Comparison of ENCODE assay signal across 17 cellular contexts in the genomic region with DNA sequence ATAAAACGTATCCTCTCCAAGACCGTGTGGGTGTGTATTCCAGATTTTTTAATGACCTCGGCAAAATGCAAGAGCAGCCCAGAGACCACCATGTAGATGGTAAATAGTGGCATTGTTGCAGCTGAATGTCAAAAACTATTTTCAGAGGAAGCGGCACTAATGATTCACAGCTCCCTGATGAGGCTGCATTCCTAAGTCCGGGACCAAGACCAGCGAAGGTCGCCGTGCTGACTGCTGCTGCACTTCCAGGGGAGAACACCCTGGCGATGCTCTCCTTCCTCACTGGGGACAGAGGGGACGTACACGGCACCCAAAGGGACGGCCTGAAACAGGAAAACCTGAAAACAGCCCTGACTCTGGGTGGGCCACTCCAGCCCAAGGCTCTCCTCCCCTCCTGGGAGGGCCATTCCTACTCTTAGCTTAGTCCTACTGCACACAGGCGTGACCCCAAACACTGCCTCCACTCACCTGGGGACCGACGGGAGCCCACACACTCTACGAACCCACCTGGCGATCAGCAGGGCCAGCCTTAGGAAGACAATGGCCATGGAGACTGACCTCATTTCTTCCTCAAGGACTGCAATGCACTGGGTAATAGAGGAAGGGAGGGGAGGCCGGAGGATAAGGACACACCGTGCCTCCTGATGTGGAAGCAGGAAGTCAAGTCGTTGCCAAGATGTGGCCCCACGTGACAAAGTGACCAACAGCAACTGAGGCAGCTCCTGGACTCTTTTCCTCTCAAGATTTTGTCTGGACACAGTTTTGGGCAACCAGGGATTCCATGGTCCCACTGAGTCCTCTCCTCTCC.
DNase-seq lines count a peak whose midpoint lies in the region; ATAC-seq and TF ChIP-seq lines count a peak whose summit lies in the region.
"Had no signal": no experiment of that assay in that cellular context is flagged by ENCODE, and none has a peak within 500 bp of the region (broad histone marks: within the 10 kb centered on the region; RNA-seq: fewer than 3 reads in every experiment).

No MANE protein-coding gene starts in this region.

- H3K27ac Mint-ChIP-seq in activated naive CD4-positive, alpha-beta T cell treated with anti-CD3 and anti-CD28 coated beads, Interleukin-2, amount 10 ng/mL, durations not matched to agents 7 days and 5 days = no peak overlapping the region
- H3K27ac Mint-ChIP-seq: activated naive CD4-positive, alpha-beta T cell treated with anti-CD3 and anti-CD28 coated beads, Interleukin-2, amount 50 U/mL, for 72 hours had no signal

- peaks cover 6% of the 10 kb centered on the region for H3K4me1 Mint-ChIP-seq in activated naive CD4-positive, alpha-beta T cell treated with anti-CD3 and anti-CD28 coated beads, Interleukin-2, amount 10 ng/mL, durations not matched to agents 7 days and 5 days

- peaks cover 15% of the 10 kb centered on the region for H3K27me3 Mint-ChIP-seq in activated naive CD4-positive, alpha-beta T cell treated with anti-CD3 and anti-CD28 coated beads, Interleukin-2, amount 10 ng/mL, durations not matched to agents 7 days and 5 days

- peak overlapping the region in 1 of 2 donors; percentile 27 for H3K27ac ChIP-seq in coronary artery
- peak overlapping the region; percentile 82 to 90 for H3K27ac ChIP-seq in uterus

- CTCF ChIA-PET in activated naive CD4-positive, alpha-beta T cell treated with anti-CD3 and anti-CD28 coated beads, Interleukin-2, amount 10 ng/mL, durations not matched to agents 7 days and 5 days (lab: Charles Lee) = no interaction called here

- H3K36me3 ChIP-seq in mucosa of descending colon (ENCODE audit: low read depth) (no peaks in the 10 kb centered on the region), uterus (no peaks in the 10 kb centered on the region)

- H3K4me1 ChIP-seq in mucosa of descending colon (ENCODE audit: low read depth) = no peaks in the 10 kb centered on the region
- peaks cover 0 to 23% of the 10 kb centered on the region in 2 donors for H3K4me1 ChIP-seq in uterus

- ATAC-seq in mucosa of descending colon (peak; percentile 33), GM21528 (IDR thresholded peaks at IDR 0.05; ENCODE audit: low FRiP score, unreplicated experiment) (no peak), HG02840 (IDR thresholded peaks at IDR 0.05; ENCODE audit: low FRiP score, unreplicated experiment) (no peak)
- ATAC-seq: activated naive CD4-positive, alpha-beta T cell treated with anti-CD3 and anti-CD28 coated beads, Interleukin-2, amount 50 U/mL, for 72 hours had no signal

- DNase-seq in activated naive CD4-positive, alpha-beta T cell treated with anti-CD3 and anti-CD28 coated beads, Interleukin-2, amount 10 ng/mL, durations not matched to agents 7 days and 5 days = peak; percentile 12
- DNase-seq in activated naive CD4-positive, alpha-beta T cell (lab: John Stamatoyannopoulos, UW) = no peak
- DNase-seq in coronary artery (ENCODE audit: low spot score) (peak; percentile 63), mucosa of descending colon (no peak), uterus (peak; percentile 55 to 66), HUDEP-2 (lab: John Stamatoyannopoulos, UW; ENCODE audit: unreplicated experiment in 76 of 76) (no peak)
- DNase-seq: Calu3; central memory CD4-positive, alpha-beta T cell; GOT3; kidney; NCI-H526; posterior cingulate gyrus; substantia nigra; SW 1271 had no signal

- H3K9me3 Mint-ChIP-seq in activated naive CD4-positive, alpha-beta T cell treated with anti-CD3 and anti-CD28 coated beads, Interleukin-2, amount 10 ng/mL, durations not matched to agents 7 days and 5 days = no peaks in the 10 kb centered on the region

- H3K9me3 ChIP-seq in mucosa of descending colon (no peaks in the 10 kb centered on the region), uterus (no peaks in the 10 kb centered on the region)

- no peak for TF ChIP-seq CTCF in coronary artery (IDR thresholded peaks at IDR 0.05)
- TF ChIP-seq CTCF in mucosa of descending colon (IDR thresholded peaks at IDR 0.05) = no peak
- TF ChIP-seq CTCF in uterus (IDR thresholded peaks at IDR 0.05) = no peak

- H3K36me3 Mint-ChIP-seq in activated naive CD4-positive, alpha-beta T cell treated with anti-CD3 and anti-CD28 coated beads, Interleukin-2, amount 10 ng/mL, durations not matched to agents 7 days and 5 days = no peaks in the 10 kb centered on the region

- intact Hi-C loops in mucosa of descending colon (cut with DNase I, micrococcal nuclease) (no loop called here), uterus (cut with DNase I; ENCODE audit: low total_unique reads) (no loop called here)

- H3K4me3 ChIP-seq in coronary artery = no peak overlapping the region
- no peak overlapping the region for H3K4me3 ChIP-seq in mucosa of descending colon
- peak overlapping the region in 1 of 2 donors; percentile 13 for H3K4me3 ChIP-seq in uterus

- H3K4me3 Mint-ChIP-seq in activated naive CD4-positive, alpha-beta T cell treated with anti-CD3 and anti-CD28 coated beads, Interleukin-2, amount 10 ng/mL, durations not matched to agents 7 days and 5 days = no peak overlapping the region

- no peaks in the 10 kb centered on the region for H3K27me3 ChIP-seq in uterus

- TF ChIP-seq POLR2A in uterus (IDR thresholded peaks at IDR 0.05) = peak in 1 of 2 donors; percentile 26

Comparison
In these comparisons a context has a peak if more than half of its experiments do, and no peak if none do; other contexts are left out.
1. DNase-seq: peak in activated naive CD4-positive, alpha-beta T cell treated with anti-CD3 and anti-CD28 coated beads, Interleukin-2, amount 10 ng/mL, durations not matched to agents 7 days and 5 days (single experiment), coronary artery (single experiment) and uterus (2 of 2); none in activated naive CD4-positive, alpha-beta T cell (0 of 4), mucosa of descending colon (0 of 3) and HUDEP-2 (0 of 76).